ENCODE assay signal across 1 cellular context in genomic region chr17:64502809-64503208, GRCh38.
TF ChIP-seq lines count a peak whose summit lies in the region.

No MANE protein-coding gene starts in this region.

TF ChIP-seq in IMR-90, 13 proteins besides CTCF, POLR2A, EP300 and RAD21 (continued from another document):
- TF ChIP-seq USF2 (IDR thresholded peaks at IDR 0.05; ENCODE audit: low read depth, low read length) = no peak
- TF ChIP-seq MAZ (IDR thresholded peaks at IDR 0.05; ENCODE audit: borderline replicate concordance, low read depth, low read length) = no peak
- no peak for TF ChIP-seq SMC3 (IDR thresholded peaks at IDR 0.05; ENCODE audit: low read depth, low read length)
